ENCODE assay signal across 8 cellular contexts in the genomic region with DNA sequence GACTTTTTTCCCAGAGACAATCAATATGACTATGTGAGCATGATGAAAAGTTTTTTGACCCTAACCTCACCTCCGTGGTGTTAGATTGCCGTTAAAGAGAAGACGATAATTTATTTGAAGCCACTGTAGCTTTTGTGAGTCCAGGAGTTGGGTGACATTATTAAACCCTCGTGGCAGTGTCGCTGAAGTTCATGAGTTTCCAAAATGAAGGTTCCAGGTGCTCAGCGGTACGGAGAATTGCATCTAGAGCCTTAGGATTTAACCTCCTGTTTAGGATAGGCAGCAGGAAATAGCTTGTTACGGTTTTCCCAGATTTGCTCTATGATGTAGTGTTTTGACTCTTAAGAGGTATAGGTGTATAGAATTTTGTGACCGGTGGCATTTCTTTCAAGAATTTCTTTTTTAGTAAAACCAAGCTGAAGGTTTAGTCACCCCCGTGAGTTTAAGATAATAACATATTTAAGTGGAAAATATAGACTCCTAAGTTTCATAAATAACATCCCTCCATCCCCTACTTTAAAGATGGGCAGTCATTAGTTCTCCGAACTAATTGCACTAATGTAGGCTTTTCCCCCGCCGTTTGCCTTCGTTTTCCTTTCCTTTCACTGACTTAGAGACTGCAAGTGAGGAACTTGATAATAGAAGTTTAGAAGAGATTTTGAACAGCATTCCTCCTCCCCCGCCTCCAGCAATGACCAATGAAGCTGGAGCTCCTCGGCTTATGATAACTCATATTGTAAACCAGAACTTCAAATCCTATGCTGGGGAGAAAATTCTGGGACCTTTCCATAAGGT. TPM values are rescaled to one million over a fixed set of nuclear protein-coding genes. Genes with fewer than 3 reads are reported as not detected.
DNase-seq lines count a peak whose midpoint lies in the region; ATAC-seq lines count a peak whose summit lies in the region.

No MANE protein-coding gene starts in this region.

- intact Hi-C loops in activated CD4-positive, alpha-beta memory T cell treated with anti-CD3 and anti-CD28 coated beads for 36 hours (cut with micrococcal nuclease) = loop anchor here (5.0 kb wide), 1 partner anchor 414 kb away; the partner anchor contains the start of gene IL12A
- intact Hi-C loops in right cardiac atrium (cut with DNase I) = no loop called here

- H3K9me3 ChIP-seq in MG63 (no peaks in the 10 kb centered on the region), right cardiac atrium (ENCODE audit: control insufficient read depth, low read length) (no peaks in the 10 kb centered on the region), skeletal muscle tissue (ENCODE audit: control insufficient read depth in 3 of 3, low read length in 3 of 3) (no peaks in the 10 kb centered on the region)

- 9% methylated on average over 16 of the region's 16 CpGs for WGBS in right cardiac atrium

- H3K27me3 ChIP-seq in MG63 (no peaks in the 10 kb centered on the region), right cardiac atrium (ENCODE audit: control insufficient read depth, insufficient read depth) (no peaks in the 10 kb centered on the region), skeletal muscle tissue (ENCODE audit: control insufficient read depth in 3 of 3, insufficient read depth in 3 of 3, low read length in 3 of 3) (no peaks in the 10 kb centered on the region)

- peak overlapping the region; percentile 84 for H3K27ac Mint-ChIP-seq in activated CD4-positive, alpha-beta memory T cell treated with anti-CD3 and anti-CD28 coated beads for 36 hours

- peaks cover 4% of the 10 kb centered on the region for H3K27me3 Mint-ChIP-seq in activated CD4-positive, alpha-beta memory T cell treated with anti-CD3 and anti-CD28 coated beads for 36 hours

- H3K4me1 Mint-ChIP-seq in activated CD4-positive, alpha-beta memory T cell treated with anti-CD3 and anti-CD28 coated beads for 36 hours (ENCODE audit: low read depth) = peaks cover 40% of the 10 kb centered on the region

- CTCF ChIA-PET in activated CD4-positive, alpha-beta memory T cell treated with anti-CD3 and anti-CD28 coated beads for 36 hours (lab: Charles Lee) = interaction anchor here (0.5 to 1.3 kb wide), 2 partner anchors 12 to 1670 kb away, joined by 3 to 7 read pairs; no protein-coding TSS in a partner anchor

- H3K27ac ChIP-seq in right cardiac atrium (ENCODE audit: low read length) (peak overlapping the region; percentile 48), skeletal muscle tissue (ENCODE audit: low read depth, low read length) (no peak overlapping the region)

- peak overlapping the region; percentile 24 to 85 (median 83) for H3K9ac ChIP-seq in skeletal muscle tissue (ENCODE audit: low read depth in 1 of 3, low read length in 3 of 3)

- peaks cover 58% of the 10 kb centered on the region for H3K36me3 Mint-ChIP-seq in activated CD4-positive, alpha-beta memory T cell treated with anti-CD3 and anti-CD28 coated beads for 36 hours

- H3K4me3 ChIP-seq in MG63 (peak overlapping the region; percentile 68), right cardiac atrium (ENCODE audit: low read length) (peak overlapping the region; percentile 93), skeletal muscle tissue (ENCODE audit: low read length in 3 of 3) (peak overlapping the region; percentile 32 to 98 (median 84))

- no peaks in the 10 kb centered on the region for H3K9me3 Mint-ChIP-seq in activated CD4-positive, alpha-beta memory T cell treated with anti-CD3 and anti-CD28 coated beads for 36 hours

- POLR2A ChIA-PET in activated CD4-positive, alpha-beta memory T cell treated with anti-CD3 and anti-CD28 coated beads for 36 hours (lab: Charles Lee) = interaction anchor here (1.0 to 2.6 kb wide), 2 partner anchors 45 to 47 kb away, joined by 3 to 15 read pairs; partner anchors contain the start of gene TRIM59

- H3K4me1 ChIP-seq in right cardiac atrium (ENCODE audit: control insufficient read depth, insufficient read depth, low read length) = peaks cover 2% of the 10 kb centered on the region
- peaks cover 11 to 22% (median 15%) of the 10 kb centered on the region in 3 donors for H3K4me1 ChIP-seq in skeletal muscle tissue (ENCODE audit: control insufficient read depth in 3 of 3, insufficient read depth in 3 of 3, low read length in 3 of 3)

- no peak for ATAC-seq in right cardiac atrium

- DNase-seq in NCI-H2171 treated with DMSO at 0.1 percent for 48 hours (lab: John Stamatoyannopoulos, UW) (peak; percentile 22), NCI-H2171 (lab: John Stamatoyannopoulos, UW) (no peak), MG63 (peak; percentile 65), right cardiac atrium (peak in 1 of 3 donors; percentile 57), HPDE6-E6E7 (ENCODE audit: extremely low spot score) (no peak)
- peak; percentile 27 for DNase-seq in activated CD4-positive, alpha-beta memory T cell treated with anti-CD3 and anti-CD28 coated beads for 36 hours
- DNase-seq in stimulated activated CD4-positive, alpha-beta T cell treated with anti-CD3 and anti-CD28 coated beads, Interleukin-12 subunit alpha, Interleukin-12 subunit beta, amount 100 ng/mL, for 4 hours = no peak

- peaks cover 63% of the 10 kb centered on the region for H3K36me3 ChIP-seq in MG63
- no peaks in the 10 kb centered on the region for H3K36me3 ChIP-seq in skeletal muscle tissue (ENCODE audit: control insufficient read depth in 3 of 3, insufficient read depth in 3 of 3, low read length in 3 of 3)

- peak overlapping the region; percentile 98 for H3K4me3 Mint-ChIP-seq in activated CD4-positive, alpha-beta memory T cell treated with anti-CD3 and anti-CD28 coated beads for 36 hours

RNA-seq across cellular contexts. Expression of gene SMC4, which starts 2.0 kb away (rescaled TPM):
- 97.7 and 253 TPM in 2 replicates for total RNA-seq in MG63 (2014; rRNA removed; shearing (Covaris generic); ENCODE audit: low replicate concordance)
- 100 to 1,000 TPM; 143 to 157 TPM for total RNA-seq in activated CD4-positive, alpha-beta memory T cell treated with anti-CD3 and anti-CD28 coated beads for 36 hours
- 10 to 100 TPM; 10.8 to 23.1 (median 16.1) TPM for total RNA-seq in right cardiac atrium
- polyA plus RNA-seq in right cardiac atrium = 10.9 TPM
- total RNA-seq in skeletal muscle tissue = 36.5 TPM

RNA-seq across cellular contexts. Expression of gene IFT80, which starts 2.5 kb away (rescaled TPM):
- total RNA-seq in MG63 (2014; rRNA removed; shearing (Covaris generic); ENCODE audit: low replicate concordance) = 22.9 and 30.8 TPM in 2 replicates
- 10 to 100 TPM; 13.4 to 13.9 TPM for total RNA-seq in activated CD4-positive, alpha-beta memory T cell treated with anti-CD3 and anti-CD28 coated beads for 36 hours
- total RNA-seq in right cardiac atrium (10 to 100 TPM; 12.8 to 20.2 (median 14.6) TPM), skeletal muscle tissue (19.8 TPM)
- 8.8 TPM for polyA plus RNA-seq in right cardiac atrium

RNA-seq across cellular contexts. Expression of gene TRIM59, which starts 48.1 kb away (rescaled TPM):
- 4.2 and 8.9 TPM in 2 replicates for total RNA-seq in MG63 (2014; rRNA removed; shearing (Covaris generic); ENCODE audit: low replicate concordance)
- total RNA-seq in activated CD4-positive, alpha-beta memory T cell treated with anti-CD3 and anti-CD28 coated beads for 36 hours = 10 to 100 TPM; 27.3 to 30.0 TPM
- total RNA-seq in right cardiac atrium = under 1 TPM; 0.28 to 0.86 (median 0.45) TPM
- 0.16 TPM for polyA plus RNA-seq in right cardiac atrium
- total RNA-seq in skeletal muscle tissue = 6.3 TPM

Comparison
In these comparisons a context has a peak if more than half of its experiments do, and no peak if none do; other contexts are left out.
1. DNase-seq: peak in NCI-H2171 treated with DMSO at 0.1 percent for 48 hours (single experiment), MG63 (single experiment) and activated CD4-positive, alpha-beta memory T cell treated with anti-CD3 and anti-CD28 coated beads for 36 hours (single experiment); none in NCI-H2171 (single experiment), HPDE6-E6E7 (single experiment) and stimulated activated CD4-positive, alpha-beta T cell treated with anti-CD3 and anti-CD28 coated beads, Interleukin-12 subunit alpha, Interleukin-12 subunit beta, amount 100 ng/mL, for 4 hours (single experiment).
2. Peak in every context shown above with its lines, with median percentiles within 50 percentile points of each other: H3K4me3 ChIP-seq.